In genomic region chr9:35220659-35221338, GRCh38 we compare ENCODE assay signal across 9 cellular contexts.
"Had no signal": no experiment of that assay in that cellular context is flagged by ENCODE, and none has a peak within 500 bp of the region (broad histone marks: within the 10 kb centered on the region; RNA-seq: fewer than 3 reads in every experiment).

No MANE protein-coding gene starts in this region.

- H3K27ac Mint-ChIP-seq: HFFc6, IgD-negative memory B cell had no signal

- H3K9me3 ChIP-seq: HAP-1 had no signal

- H3K4me3 ChIP-seq: GM23248, HAP-1 had no signal

- H3K27ac ChIP-seq: GM23248, HL-60 had no signal

- DNase-seq: GM23248, GOT3, H7, HFFc6 had no signal

- ATAC-seq: HCT116, HepG2 had no signal

- H3K4me1 ChIP-seq: HAP-1 had no signal

- H3K36me3 Mint-ChIP-seq: IgD-negative memory B cell had no signal

- H3K27me3 Mint-ChIP-seq: IgD-negative memory B cell had no signal

- H3K4me3 Mint-ChIP-seq: HFFc6, IgD-negative memory B cell had no signal

- H3K4me1 Mint-ChIP-seq: IgD-negative memory B cell had no signal
